8 cellular contexts compared by ENCODE assay signal in genomic region chr10:43648392-43649148, GRCh38. TPM values are rescaled to one million over a fixed set of nuclear protein-coding genes. Genes with fewer than 3 reads are reported as not detected.
DNase-seq lines count a peak whose midpoint lies in the region; ATAC-seq and TF ChIP-seq lines count a peak whose summit lies in the region.

A gene with protein sequence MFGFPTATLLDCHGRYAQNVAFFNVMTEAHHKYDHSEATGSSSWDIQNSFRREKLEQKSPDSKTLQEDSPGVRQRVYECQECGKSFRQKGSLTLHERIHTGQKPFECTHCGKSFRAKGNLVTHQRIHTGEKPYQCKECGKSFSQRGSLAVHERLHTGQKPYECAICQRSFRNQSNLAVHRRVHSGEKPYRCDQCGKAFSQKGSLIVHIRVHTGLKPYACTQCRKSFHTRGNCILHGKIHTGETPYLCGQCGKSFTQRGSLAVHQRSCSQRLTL (minus strand): TSS chr10:43648881. CDS start chr10:43646133, 2,748 bp downstream.

- H3K36me3 ChIP-seq in kidney epithelial cell (ENCODE audit: control insufficient read depth, insufficient read depth, low read length), result peaks cover 4% of the 10 kb centered on the region

- ATAC-seq in GM18520 (IDR thresholded peaks at IDR 0.05; ENCODE audit: unreplicated experiment), result peak; percentile 99
- ATAC-seq in HG03060 (IDR thresholded peaks at IDR 0.05; ENCODE audit: low read depth, unreplicated experiment), result peak; percentile 89

- no peaks in the 10 kb centered on the region for H3K27me3 ChIP-seq in kidney epithelial cell (ENCODE audit: control insufficient read depth, insufficient read depth, low read length)

- no peak for TF ChIP-seq CTCF in kidney epithelial cell (IDR thresholded peaks at IDR 0.05; ENCODE audit: insufficient read depth, low read length, poor library complexity, severe bottlenecking)

- peak within 1 kb of the TSS; percentile 60 for H3K4me3 ChIP-seq in kidney epithelial cell (ENCODE audit: low read depth, low read length)

- in situ Hi-C loops in ACHN (cut with HindIII; ENCODE audit: low pct_ligation_motif_present, low pct_unique_long_range_greater_than_20kb, low sequenced_read_pairs), result no loop called here

- DNase-seq in ACHN, result peak; percentile 82
- peak; percentile 32 for DNase-seq in NCI-H2196 treated with DMSO at 0.1 percent for 48 hours (lab: John Stamatoyannopoulos, UW; ENCODE audit: unreplicated experiment)
- DNase-seq in activated CD4-positive, alpha-beta T cell treated with anti-CD3 and anti-CD28 coated beads for 1 hour, result peak; percentile 72
- peak; percentile 85 for DNase-seq in cerebellar cortex (ENCODE audit: low spot score)
- peak; percentile 25 for DNase-seq in kidney epithelial cell (ENCODE audit: low read depth)
- DNase-seq in stimulated activated CD4-positive, alpha-beta T cell treated with anti-CD3 and anti-CD28 coated beads, Interleukin-15, amount 100 ng/mL, for 1 hour (ENCODE audit: low read depth in 1 of 2, low spot score in 1 of 2), result peak; percentile 64 to 72

RNA-seq across cellular contexts. Expression of the gene that starts here (rescaled TPM):
- 40.3 and 52.1 TPM in 2 replicates for total RNA-seq in kidney epithelial cell

Comparison
In these comparisons a context has a peak if more than half of its experiments do, and no peak if none do; other contexts are left out.
1. Peak in every context shown above with its lines: DNase-seq, ATAC-seq and H3K4me3 ChIP-seq.
2. DNase-seq: peak in every context shown above with its lines; median percentile 85 in cerebellar cortex; 82 in ACHN; 72 in activated CD4-positive, alpha-beta T cell treated with anti-CD3 and anti-CD28 coated beads for 1 hour; 68 in stimulated activated CD4-positive, alpha-beta T cell treated with anti-CD3 and anti-CD28 coated beads, Interleukin-15, amount 100 ng/mL, for 1 hour; 32 in NCI-H2196 treated with DMSO at 0.1 percent for 48 hours; 25 in kidney epithelial cell.